Comparison of ENCODE assay signal across 1 cellular context in the genomic region with DNA sequence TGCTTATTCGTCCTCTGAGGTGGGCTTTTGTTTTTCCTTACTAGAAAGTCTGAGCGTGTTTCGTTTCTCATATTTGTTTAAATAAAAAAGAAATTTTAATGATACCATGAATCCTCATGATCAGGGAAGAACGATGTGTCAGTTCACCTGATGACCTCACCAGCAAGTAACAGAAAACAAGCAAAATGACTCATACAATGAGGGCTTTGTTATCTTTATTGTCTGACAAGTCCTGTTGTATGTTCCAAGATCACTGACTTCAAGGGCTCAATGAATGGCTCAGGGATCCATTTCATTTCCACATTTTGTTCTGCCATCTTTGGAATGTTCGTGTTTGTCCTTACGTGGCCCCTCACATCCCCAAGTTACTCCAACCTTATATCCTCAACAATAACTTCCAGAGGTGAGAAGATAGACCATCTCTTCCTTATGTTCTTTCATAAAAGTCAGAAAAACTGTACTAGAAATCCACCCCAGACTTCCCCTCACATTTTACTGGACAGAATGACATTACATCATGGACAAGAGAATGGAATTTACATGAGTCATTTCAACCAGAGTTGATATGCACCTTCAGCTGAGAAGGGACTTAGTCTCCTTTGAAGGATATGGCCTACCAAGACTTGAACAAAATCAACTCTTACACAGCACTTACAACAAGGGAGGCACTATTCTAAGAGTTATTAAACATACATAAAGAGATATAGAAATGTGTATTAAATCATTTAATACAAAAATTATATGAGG.
TF ChIP-seq lines count a peak whose summit lies in the region.

No MANE protein-coding gene starts in this region.

TF ChIP-seq in HEK293, 187 proteins besides CTCF, POLR2A, EP300 and RAD21 (continued from another document):
- TF ChIP-seq, protein P1, sequence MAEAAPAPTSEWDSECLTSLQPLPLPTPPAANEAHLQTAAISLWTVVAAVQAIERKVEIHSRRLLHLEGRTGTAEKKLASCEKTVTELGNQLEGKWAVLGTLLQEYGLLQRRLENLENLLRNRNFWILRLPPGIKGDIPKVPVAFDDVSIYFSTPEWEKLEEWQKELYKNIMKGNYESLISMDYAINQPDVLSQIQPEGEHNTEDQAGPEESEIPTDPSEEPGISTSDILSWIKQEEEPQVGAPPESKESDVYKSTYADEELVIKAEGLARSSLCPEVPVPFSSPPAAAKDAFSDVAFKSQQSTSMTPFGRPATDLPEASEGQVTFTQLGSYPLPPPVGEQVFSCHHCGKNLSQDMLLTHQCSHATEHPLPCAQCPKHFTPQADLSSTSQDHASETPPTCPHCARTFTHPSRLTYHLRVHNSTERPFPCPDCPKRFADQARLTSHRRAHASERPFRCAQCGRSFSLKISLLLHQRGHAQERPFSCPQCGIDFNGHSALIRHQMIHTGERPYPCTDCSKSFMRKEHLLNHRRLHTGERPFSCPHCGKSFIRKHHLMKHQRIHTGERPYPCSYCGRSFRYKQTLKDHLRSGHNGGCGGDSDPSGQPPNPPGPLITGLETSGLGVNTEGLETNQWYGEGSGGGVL (tag by site-specific recombination; IDR thresholded peaks at IDR 0.05) = peak; percentile 16; the same call in 1 of the 2 replicates
- TF ChIP-seq KLF8 (tag by site-specific recombination; IDR thresholded peaks at IDR 0.05) (peak; percentile 32; the same call in 1 of the 2 replicates), ZNF302 (tag by site-specific recombination; IDR thresholded peaks at IDR 0.05; ENCODE audit: low read depth) (no peak), ZNF626 (tag by site-specific recombination; IDR thresholded peaks at IDR 0.05) (no peak), SETDB1 (IDR thresholded peaks at IDR 0.05; ENCODE audit: insufficient read length, low read length) (no peak), ZNF10 (tag by site-specific recombination; IDR thresholded peaks at IDR 0.05) (0 out of 2 replicates have a peak, but pooled peaks have one; percentile 17), ZNF600 (tag by site-specific recombination; IDR thresholded peaks at IDR 0.05) (0 out of 2 replicates have a peak, but pooled peaks have one; percentile 26), SP7 (tag by site-specific recombination; IDR thresholded peaks at IDR 0.05) (0 out of 2 replicates have a peak, but pooled peaks have one; percentile 10), ZNF175 (tag by site-specific recombination; IDR thresholded peaks at IDR 0.05) (no peak), ZFP37 (tag by site-specific recombination; IDR thresholded peaks at IDR 0.05) (peak; percentile 49; the same call in 1 of the 2 replicates)
- TF ChIP-seq, protein P2, sequence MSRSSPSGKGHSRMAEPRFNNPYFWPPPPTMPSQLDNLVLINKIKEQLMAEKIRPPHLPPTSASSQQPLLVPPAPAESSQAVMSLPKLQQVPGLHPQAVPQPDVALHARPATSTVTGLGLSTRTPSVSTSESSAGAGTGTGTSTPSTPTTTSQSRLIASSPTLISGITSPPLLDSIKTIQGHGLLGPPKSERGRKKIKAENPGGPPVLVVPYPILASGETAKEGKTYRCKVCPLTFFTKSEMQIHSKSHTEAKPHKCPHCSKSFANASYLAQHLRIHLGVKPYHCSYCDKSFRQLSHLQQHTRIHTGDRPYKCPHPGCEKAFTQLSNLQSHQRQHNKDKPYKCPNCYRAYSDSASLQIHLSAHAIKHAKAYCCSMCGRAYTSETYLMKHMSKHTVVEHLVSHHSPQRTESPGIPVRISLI (tag by site-specific recombination; IDR thresholded peaks at IDR 0.05) = 0 out of 2 replicates have a peak, but pooled peaks have one; percentile 25
- TF ChIP-seq, protein P3, sequence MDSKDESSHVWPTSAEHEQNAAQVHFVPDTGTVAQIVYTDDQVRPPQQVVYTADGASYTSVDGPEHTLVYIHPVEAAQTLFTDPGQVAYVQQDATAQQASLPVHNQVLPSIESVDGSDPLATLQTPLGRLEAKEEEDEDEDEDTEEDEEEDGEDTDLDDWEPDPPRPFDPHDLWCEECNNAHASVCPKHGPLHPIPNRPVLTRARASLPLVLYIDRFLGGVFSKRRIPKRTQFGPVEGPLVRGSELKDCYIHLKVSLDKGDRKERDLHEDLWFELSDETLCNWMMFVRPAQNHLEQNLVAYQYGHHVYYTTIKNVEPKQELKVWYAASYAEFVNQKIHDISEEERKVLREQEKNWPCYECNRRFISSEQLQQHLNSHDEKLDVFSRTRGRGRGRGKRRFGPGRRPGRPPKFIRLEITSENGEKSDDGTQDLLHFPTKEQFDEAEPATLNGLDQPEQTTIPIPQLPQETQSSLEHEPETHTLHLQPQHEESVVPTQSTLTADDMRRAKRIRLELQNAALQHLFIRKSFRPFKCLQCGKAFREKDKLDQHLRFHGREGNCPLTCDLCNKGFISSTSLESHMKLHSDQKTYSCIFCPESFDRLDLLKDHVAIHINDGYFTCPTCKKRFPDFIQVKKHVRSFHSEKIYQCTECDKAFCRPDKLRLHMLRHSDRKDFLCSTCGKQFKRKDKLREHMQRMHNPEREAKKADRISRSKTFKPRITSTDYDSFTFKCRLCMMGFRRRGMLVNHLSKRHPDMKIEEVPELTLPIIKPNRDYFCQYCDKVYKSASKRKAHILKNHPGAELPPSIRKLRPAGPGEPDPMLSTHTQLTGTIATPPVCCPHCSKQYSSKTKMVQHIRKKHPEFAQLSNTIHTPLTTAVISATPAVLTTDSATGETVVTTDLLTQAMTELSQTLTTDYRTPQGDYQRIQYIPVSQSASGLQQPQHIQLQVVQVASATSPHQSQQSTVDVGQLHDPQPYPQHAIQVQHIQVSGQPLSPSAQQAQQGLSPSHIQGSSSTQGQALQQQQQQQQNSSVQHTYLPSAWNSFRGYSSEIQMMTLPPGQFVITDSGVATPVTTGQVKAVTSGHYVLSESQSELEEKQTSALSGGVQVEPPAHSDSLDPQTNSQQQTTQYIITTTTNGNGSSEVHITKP (tag by site-specific recombination; IDR thresholded peaks at IDR 0.05) = 0 out of 2 replicates have a peak, but pooled peaks have one; percentile 25
- TF ChIP-seq, protein P4, sequence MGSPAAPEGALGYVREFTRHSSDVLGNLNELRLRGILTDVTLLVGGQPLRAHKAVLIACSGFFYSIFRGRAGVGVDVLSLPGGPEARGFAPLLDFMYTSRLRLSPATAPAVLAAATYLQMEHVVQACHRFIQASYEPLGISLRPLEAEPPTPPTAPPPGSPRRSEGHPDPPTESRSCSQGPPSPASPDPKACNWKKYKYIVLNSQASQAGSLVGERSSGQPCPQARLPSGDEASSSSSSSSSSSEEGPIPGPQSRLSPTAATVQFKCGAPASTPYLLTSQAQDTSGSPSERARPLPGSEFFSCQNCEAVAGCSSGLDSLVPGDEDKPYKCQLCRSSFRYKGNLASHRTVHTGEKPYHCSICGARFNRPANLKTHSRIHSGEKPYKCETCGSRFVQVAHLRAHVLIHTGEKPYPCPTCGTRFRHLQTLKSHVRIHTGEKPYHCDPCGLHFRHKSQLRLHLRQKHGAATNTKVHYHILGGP (tag by site-specific recombination; IDR thresholded peaks at IDR 0.05) = peak; percentile 22; the same call in 1 of the 2 replicates
